In the genomic region with DNA sequence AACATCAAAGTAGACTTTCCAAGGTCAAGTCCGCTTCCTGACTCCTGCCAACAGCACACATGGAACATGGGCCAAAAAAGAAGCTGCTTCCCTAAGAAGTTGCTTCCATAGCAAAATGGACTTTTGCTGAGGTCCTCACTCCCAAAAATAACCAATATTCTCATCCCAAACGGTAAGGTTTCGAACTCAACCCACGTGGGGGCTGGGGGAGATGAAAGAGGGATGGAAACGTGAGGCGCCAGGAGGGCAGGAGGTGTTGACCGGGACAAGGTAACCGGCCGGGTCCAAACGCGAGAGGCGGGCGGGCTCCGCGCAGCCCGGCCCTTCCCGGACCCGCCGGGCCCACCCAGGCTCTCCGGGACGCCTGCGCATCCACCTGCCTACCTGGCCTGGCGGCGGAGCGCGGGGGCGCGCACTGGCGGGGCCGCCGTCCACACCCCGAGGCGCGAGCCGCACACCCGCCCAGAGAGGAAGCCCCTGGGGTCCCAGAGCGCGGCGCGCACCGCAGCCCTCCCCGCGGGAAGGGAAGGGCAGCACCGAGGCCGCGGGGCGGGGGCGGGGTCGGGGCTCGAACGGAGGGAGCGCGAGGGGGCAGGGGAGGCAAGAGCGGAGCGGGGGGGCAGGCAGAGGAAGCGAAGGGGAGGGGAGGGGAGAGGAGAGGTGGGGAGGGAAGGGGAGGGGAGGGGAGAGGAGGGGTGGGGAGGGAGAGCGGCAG, we compare ENCODE assay signal across 8 cellular contexts. TPM values are rescaled to one million over a fixed set of nuclear protein-coding genes. Genes with fewer than 3 reads are reported as not detected.
DNase-seq lines count a peak whose midpoint lies in the region; ATAC-seq, FAIRE-seq and TF ChIP-seq lines count a peak whose summit lies in the region.

No MANE protein-coding gene starts in this region.

- FAIRE-seq in HepG2 (lab: Jason Lieb, UNC): no peak

- peak overlapping the region; percentile 87 for H3K4me3 Mint-ChIP-seq in activated B cell treated with CpG ODN at 0.5 μM for 24 hours

- peak; percentile 32 for DNase-seq in EL
- DNase-seq in M059J (ENCODE audit: low read depth): peak; percentile 39
- DNase-seq in activated B cell treated with CpG ODN at 0.5 μM for 24 hours: peak; percentile 63
- peak; percentile 21 for DNase-seq in cerebellar cortex (ENCODE audit: low spot score)
- peak; percentile 19 for DNase-seq in HepG2 (ENCODE audit: low spot score)
- DNase-seq in stimulated activated CD4-positive, alpha-beta T cell treated with anti-CD3 and anti-CD28 coated beads, Interleukin-4, amount 100 ng/mL, for 48 hours (ENCODE audit: low read depth in 2 of 2): peak; percentile 41 to 44
- DNase-seq in SKM-1 treated with dmso at 0.1 percent for 144 hours (lab: John Stamatoyannopoulos, UW; ENCODE audit: unreplicated experiment): no peak

- no peak for TF ChIP-seq RAD21 in HepG2 (CRISPR knock-in tag; IDR thresholded peaks at IDR 0.05)

- TF ChIP-seq POLR2A in HepG2 (IDR thresholded peaks at IDR 0.05; ENCODE audit: insufficient read depth in 1 of 2, low read depth in 2 of 2, low read length in 2 of 2): no peak

- H3K4me3 ChIP-seq in HepG2 (replicated peaks in 1 of 3; ENCODE audit: insufficient read depth in 1 of 3, low read depth in 2 of 3, low read length in 3 of 3): peak overlapping the region; percentile 66 to 90 (median 85)

- H3K4me2 ChIP-seq in HepG2 (ENCODE audit: low read depth, low read length): peak overlapping the region; percentile 83

- no peak overlapping the region for H2AFZ ChIP-seq in HepG2 (ENCODE audit: low read length)

- POLR2A ChIA-PET in activated B cell treated with CpG ODN at 0.5 μM for 24 hours (lab: Charles Lee) (interaction anchor here (1.0 to 1.6 kb wide), 3 partner anchors 29 to 1248 kb away, joined by 4 to 14 read pairs (median 6); partner anchors contain the start of genes NOM1 and RBM33), HepG2 (lab: Yijun Ruan, JAX) (interaction anchor here (0.9 to 1.3 kb wide), 2 partner anchors 45 to 283 kb away, joined by 3 read pairs; no protein-coding TSS in a partner anchor)

- H3K27ac ChIP-seq in HepG2 (ENCODE audit: extremely low read length, insufficient read depth, low read length): peak overlapping the region; percentile 83

- BruUV-seq in HepG2 (replicated peaks; lab: Mats Ljungman, UMichigan): no TSS peak

- CTCF ChIA-PET in activated B cell treated with CpG ODN at 0.5 μM for 24 hours (lab: Charles Lee): no interaction called here
- CTCF ChIA-PET in HepG2 (lab: Yijun Ruan, JAX; ENCODE audit: low intra/inter-chr PET ratio, low total read pairs): no interaction called here

- TF ChIP-seq CTCF in activated B cell treated with CpG ODN at 0.5 μM for 24 hours (IDR thresholded peaks at IDR 0.05) (no peak), HepG2 (CRISPR knock-in tag; IDR thresholded peaks at IDR 0.05) (no peak)

- H3K9ac ChIP-seq in HepG2 (ENCODE audit: insufficient read depth, low read depth, low read length): peak overlapping the region; percentile 51

- TF ChIP-seq EP300 in HepG2 (IDR thresholded peaks at IDR 0.05; ENCODE audit: low read depth in 2 of 2, low read length in 2 of 2): no peak
- no peak for TF ChIP-seq EP300 in HepG2 (CRISPR knock-in tag; IDR thresholded peaks at IDR 0.05; ENCODE audit: borderline replicate concordance)

- peaks cover 39% of the 10 kb centered on the region for H3K79me2 ChIP-seq in HepG2 (ENCODE audit: insufficient read depth, low read length)

- 0 out of 5 replicates have a peak, but pooled peaks cover 0 to 4% of the 10 kb centered on the region in 2 experiments for H3K36me3 ChIP-seq in HepG2 (replicated peaks in 1 of 2; ENCODE audit: control insufficient read depth in 1 of 2, insufficient read depth in 2 of 2, low read length in 2 of 2)

- H3K4me1 Mint-ChIP-seq in activated B cell treated with CpG ODN at 0.5 μM for 24 hours: peaks cover 40% of the 10 kb centered on the region

- ATAC-seq in GM21737 (IDR thresholded peaks at IDR 0.05; ENCODE audit: unreplicated experiment): peak; percentile 28
- ATAC-seq in activated B cell treated with CpG ODN at 0.5 μM for 24 hours (ENCODE audit: low read depth): peak; percentile 32
- ATAC-seq in HepG2: peak; percentile 61

- WGBS in HepG2 (ENCODE audit: low lambda C conversion rate): 3% methylated on average over 23 of the region's 57 CpGs

- no peaks in the 10 kb centered on the region; a peak in 1 of 5 replicates for H3K27me3 ChIP-seq in HepG2 (ENCODE audit: control insufficient read depth in 1 of 2, insufficient read depth in 2 of 2, low read length in 2 of 2)

- in situ Hi-C loops in HepG2 (cut with HindIII; ENCODE audit: extremely low pct_ligation_motif_present, low pct_unique_long_range_greater_than_20kb): no loop called here

- peaks cover 2% of the 10 kb centered on the region for H3K36me3 Mint-ChIP-seq in activated B cell treated with CpG ODN at 0.5 μM for 24 hours (ENCODE audit: low read depth)

- H3K4me1 ChIP-seq in HepG2 (ENCODE audit: insufficient read depth, low read length): peaks cover 34% of the 10 kb centered on the region

- H3K9me3 ChIP-seq in HepG2 (ENCODE audit: low read length): no peaks in the 10 kb centered on the region

- peak overlapping the region; percentile 82 for H3K27ac Mint-ChIP-seq in activated B cell treated with CpG ODN at 0.5 μM for 24 hours

- no peaks in the 10 kb centered on the region for H3K9me3 Mint-ChIP-seq in activated B cell treated with CpG ODN at 0.5 μM for 24 hours

- no peaks in the 10 kb centered on the region for H3K27me3 Mint-ChIP-seq in activated B cell treated with CpG ODN at 0.5 μM for 24 hours

- intact Hi-C loops in activated B cell treated with CpG ODN at 0.5 μM for 24 hours (cut with micrococcal nuclease): loop anchor here (2.0 to 10.0 kb wide), 6 partner anchors 31 to 1685 kb away; partner anchors contain the start of genes DNAJB6 and RBM33
- intact Hi-C loops in HepG2 (cut with micrococcal nuclease; ENCODE audit: unreplicated experiment): no loop called here

- peaks cover 6% of the 10 kb centered on the region; the same call in 1 of the 2 replicates for H4K20me1 ChIP-seq in HepG2 (ENCODE audit: insufficient read depth, low read length)

TF ChIP-seq in HepG2, 621 proteins besides CTCF, POLR2A, EP300 and RAD21 (continues in another document):
- TF ChIP-seq HNF4A (CRISPR knock-in tag; IDR thresholded peaks at IDR 0.05) (peak; percentile 26; the same call in 1 of the 2 replicates), HOXA3 (CRISPR knock-in tag; IDR thresholded peaks at IDR 0.05) (0 out of 2 replicates have a peak, but pooled peaks have one; percentile 44), ZNF263 (CRISPR knock-in tag; IDR thresholded peaks at IDR 0.05) (no peak)

RNA-seq across cellular contexts. Expression of gene LMBR1, which starts 0.7 kb away (rescaled TPM):
- 31.1 and 39.9 TPM in 2 replicates for total RNA-seq in M059J (2014; rRNA removed; shearing (Covaris generic))
- 54.6 and 67.9 TPM in 2 replicates for total RNA-seq in activated B cell treated with CpG ODN at 0.5 μM for 24 hours
- total RNA-seq in HepG2 (2016; rRNA removed; fragmentation: Illumina TruSeq; extraction: Trizol): 30.4 and 39.6 TPM in 2 replicates
- total RNA-seq in HepG2 (2016; cell fraction: cytosol; rRNA removed; fragmentation: Illumina TruSeq; extraction: Trizol; ENCODE audit: low read depth): 32.2 and 34.5 TPM in 2 replicates
- 31.7 and 39.8 TPM in 2 replicates for total RNA-seq in HepG2 (2016; cell fraction: insoluble cytoplasmic fraction; rRNA removed; fragmentation: Illumina TruSeq; extraction: Trizol)
- 35.2 and 35.7 TPM in 2 replicates for total RNA-seq in HepG2 (2016; cell fraction: membrane; rRNA removed; fragmentation: Illumina TruSeq; extraction: Trizol)
- total RNA-seq in HepG2 (2016; cell fraction: nucleus; rRNA removed; fragmentation: Illumina TruSeq; extraction: Trizol): 74.2 and 80.7 TPM in 2 replicates
- 18.7 and 20.9 TPM in 2 replicates for polyA plus RNA-seq in HepG2 (2011; rRNA removed)
- polyA plus RNA-seq in HepG2 (2011; cell fraction: cytosol; rRNA removed): 14.8 and 17.5 TPM in 2 replicates
- polyA plus RNA-seq in HepG2 (2011; cell fraction: nucleus; rRNA removed): 48.7 and 53.2 TPM in 2 replicates
- polyA plus RNA-seq in HepG2 (2012): 16.2 and 18.9 TPM in 2 replicates
- polyA plus RNA-seq in HepG2 (2016; cell fraction: cytosol; fragmentation: Illumina TruSeq; extraction: Trizol; ENCODE audit: low read depth): 6.0 and 6.1 TPM in 2 replicates
- 24.4 and 27.6 TPM in 2 replicates for polyA plus RNA-seq in HepG2 (2016; cell fraction: insoluble cytoplasmic fraction; fragmentation: Illumina TruSeq; extraction: Trizol; ENCODE audit: low read depth)
- polyA plus RNA-seq in HepG2 (2016; cell fraction: membrane; fragmentation: Illumina TruSeq; extraction: Trizol; ENCODE audit: low read depth): 16.2 and 17.5 TPM in 2 replicates
- 38.6 and 52.3 TPM in 2 replicates for polyA plus RNA-seq in HepG2 (2016; cell fraction: nucleus; fragmentation: Illumina TruSeq; extraction: Trizol; ENCODE audit: insufficient read depth, low read depth)
- polyA minus RNA-seq in HepG2 (2011; rRNA and poly(A)+ RNA removed; ENCODE audit: low replicate concordance): 52.9 and 78.7 TPM in 2 replicates
- polyA minus RNA-seq in HepG2 (2011; cell fraction: cytosol; rRNA and poly(A)+ RNA removed): 24.6 and 26.7 TPM in 2 replicates
- 160 and 168 TPM in 2 replicates for polyA minus RNA-seq in HepG2 (2011; cell fraction: nucleus; rRNA and poly(A)+ RNA removed)

RNA-seq across cellular contexts. Expression of gene NOM1, which starts 57.3 kb away (rescaled TPM):
- total RNA-seq in M059J (2014; rRNA removed; shearing (Covaris generic)): 7.3 and 14.1 TPM in 2 replicates
- total RNA-seq in activated B cell treated with CpG ODN at 0.5 μM for 24 hours (34.7 and 39.1 TPM in 2 replicates), HepG2 (2016; rRNA removed; fragmentation: Illumina TruSeq; extraction: Trizol) (17.3 and 26.2 TPM in 2 replicates)
- 19.4 and 19.6 TPM in 2 replicates for total RNA-seq in HepG2 (2016; cell fraction: cytosol; rRNA removed; fragmentation: Illumina TruSeq; extraction: Trizol; ENCODE audit: low read depth)
- total RNA-seq in HepG2 (2016; cell fraction: insoluble cytoplasmic fraction; rRNA removed; fragmentation: Illumina TruSeq; extraction: Trizol): 17.8 and 29.8 TPM in 2 replicates
- 9.5 and 9.7 TPM in 2 replicates for total RNA-seq in HepG2 (2016; cell fraction: membrane; rRNA removed; fragmentation: Illumina TruSeq; extraction: Trizol)
- 38.8 and 47.6 TPM in 2 replicates for total RNA-seq in HepG2 (2016; cell fraction: nucleus; rRNA removed; fragmentation: Illumina TruSeq; extraction: Trizol)
- polyA plus RNA-seq in HepG2 (2011; rRNA removed): 14.0 and 14.2 TPM in 2 replicates
- 3.9 and 4.6 TPM in 2 replicates for polyA plus RNA-seq in HepG2 (2011; cell fraction: cytosol; rRNA removed)
- 31.2 and 37.8 TPM in 2 replicates for polyA plus RNA-seq in HepG2 (2011; cell fraction: nucleus; rRNA removed)
- 12.8 and 13.3 TPM in 2 replicates for polyA plus RNA-seq in HepG2 (2012)
- polyA plus RNA-seq in HepG2 (2016; cell fraction: cytosol; fragmentation: Illumina TruSeq; extraction: Trizol; ENCODE audit: low read depth): 0.77 and 1.1 TPM in 2 replicates
- polyA plus RNA-seq in HepG2 (2016; cell fraction: insoluble cytoplasmic fraction; fragmentation: Illumina TruSeq; extraction: Trizol; ENCODE audit: low read depth): 13.4 and 13.7 TPM in 2 replicates
- 2.3 and 2.8 TPM in 2 replicates for polyA plus RNA-seq in HepG2 (2016; cell fraction: membrane; fragmentation: Illumina TruSeq; extraction: Trizol; ENCODE audit: low read depth)
- polyA plus RNA-seq in HepG2 (2016; cell fraction: nucleus; fragmentation: Illumina TruSeq; extraction: Trizol; ENCODE audit: insufficient read depth, low read depth): 57.7 and 61.6 TPM in 2 replicates
- polyA minus RNA-seq in HepG2 (2011; rRNA and poly(A)+ RNA removed; ENCODE audit: low replicate concordance): 25.8 and 45.7 TPM in 2 replicates
- 5.3 and 6.9 TPM in 2 replicates for polyA minus RNA-seq in HepG2 (2011; cell fraction: cytosol; rRNA and poly(A)+ RNA removed)
- 44.3 and 51.8 TPM in 2 replicates for polyA minus RNA-seq in HepG2 (2011; cell fraction: nucleus; rRNA and poly(A)+ RNA removed)
